ENCODE assay signal across 22 cellular contexts in genomic region chr11:12026331-12027211, GRCh38. TPM values are rescaled to one million over a fixed set of nuclear protein-coding genes. Genes with fewer than 3 reads are reported as not detected.
DNase-seq lines count a peak whose midpoint lies in the region; ATAC-seq and TF ChIP-seq lines count a peak whose summit lies in the region.
"Had no signal": no experiment of that assay in that cellular context is flagged by ENCODE, and none has a peak within 500 bp of the region (broad histone marks: within the 10 kb centered on the region; RNA-seq: fewer than 3 reads in every experiment).

No MANE protein-coding gene starts in this region.

- 90 to 94% methylated on average over 4 of the region's 4 CpGs for WGBS in heart right ventricle, 2 donors

- no peaks in the 10 kb centered on the region for H3K79me2 ChIP-seq in MM.1S (ENCODE audit: low read length)

- H2AFZ ChIP-seq in MM.1S (ENCODE audit: low read length): no peak overlapping the region
- H2AFZ ChIP-seq: GM23338 had no signal

- DNase-seq in SIG-M5 treated with dmso at 0.1 percent for 504 hours (lab: John Stamatoyannopoulos, UW; ENCODE audit: unreplicated experiment): peak; percentile 13
- DNase-seq in SIG-M5 (lab: John Stamatoyannopoulos, UW): no peak
- DNase-seq in MM.1S: peak; percentile 73
- DNase-seq in RPMI8226: peak; percentile 67
- no peak for DNase-seq in DMS114 treated with DMSO at 0.1 percent for 48 hours (lab: John Stamatoyannopoulos, UW; ENCODE audit: unreplicated experiment)
- no peak for DNase-seq in GDM1 (lab: John Stamatoyannopoulos, UW)
- DNase-seq in heart right ventricle: no peak
- DNase-seq in SJCRH30: no peak
- DNase-seq: 8988T; BE2C; CD8-positive, alpha-beta T cell; DMS79; NCI-H1417; NCI-H1930; NCI-H2171; NCI-H446 treated with DMSO at 0.1 percent for 48 hours; Right ventricle myocardium superior had no signal

- H3K9me3 ChIP-seq in MM.1S (replicated peaks; ENCODE audit: insufficient read depth, low read length) (no peaks in the 10 kb centered on the region), heart right ventricle (peaks cover 0 to 15% (median 2%) of the 10 kb centered on the region in 11 donors), SJCRH30 (replicated peaks) (peaks cover 8% of the 10 kb centered on the region; the same call in 1 of the 2 replicates)
- H3K9me3 ChIP-seq: BE2C had no signal

- TF ChIP-seq CTCF in MM.1S (IDR thresholded peaks at IDR 0.05; ENCODE audit: low read length) (no peak), heart right ventricle (IDR thresholded peaks at IDR 0.05) (no peak)

- ATAC-seq in heart right ventricle: no peak
- ATAC-seq: CD8-positive, alpha-beta T cell; GM23338; HCT116; Panc1 had no signal

- no peaks in the 10 kb centered on the region for H3K27me3 ChIP-seq in MM.1S (replicated peaks; ENCODE audit: insufficient read depth, low read length)
- no peaks in the 10 kb centered on the region for H3K27me3 ChIP-seq in heart right ventricle
- H3K27me3 ChIP-seq in SJCRH30: no peaks in the 10 kb centered on the region
- H3K27me3 ChIP-seq: BE2C had no signal

- no peak overlapping the region for H3K4me3 ChIP-seq in MM.1S (ENCODE audit: low read length)
- no peak overlapping the region for H3K4me3 ChIP-seq in heart right ventricle
- no peak overlapping the region for H3K4me3 ChIP-seq in SJCRH30
- H3K4me3 ChIP-seq: GM23338 had no signal

- H4K20me1 ChIP-seq in MM.1S (ENCODE audit: insufficient read depth, low read length): no peaks in the 10 kb centered on the region

- H3F3A ChIP-seq in MM.1S (ENCODE audit: insufficient read depth, low read length): peaks cover 20% of the 10 kb centered on the region

- H3K4me1 ChIP-seq in MM.1S (ENCODE audit: low read length) (peaks cover 22% of the 10 kb centered on the region), heart right ventricle (peaks cover 0 to 15% (median 0%) of the 10 kb centered on the region in 9 donors), SJCRH30 (peaks cover 5% of the 10 kb centered on the region; the same call in 1 of the 2 replicates)
- H3K4me1 ChIP-seq: BE2C had no signal

- intact Hi-C loops in heart right ventricle (cut with DNase I): loop anchor here in 1 of 10 donors (10.0 kb wide), 1 partner anchor 52 kb away; no protein-coding TSS in a partner anchor

- H3K27ac ChIP-seq in MM.1S (ENCODE audit: low read length) (peak overlapping the region; percentile 33; the same call in 1 of the 2 replicates), heart right ventricle (no peak overlapping the region), SJCRH30 (no peak overlapping the region)

- H3K4me2 ChIP-seq in MM.1S (ENCODE audit: low read depth, low read length): peak overlapping the region; percentile 15; the same call in 1 of the 2 replicates
- H3K4me2 ChIP-seq: GM23338 had no signal

- no peaks in the 10 kb centered on the region for H3K9me2 ChIP-seq in MM.1S (replicated peaks; ENCODE audit: insufficient read depth, low read length)

- H3K9ac ChIP-seq in MM.1S (ENCODE audit: low read length): no peak overlapping the region

- H3K36me3 ChIP-seq in MM.1S (replicated peaks; ENCODE audit: insufficient read depth, low read length): no peaks in the 10 kb centered on the region
- no peaks in the 10 kb centered on the region for H3K36me3 ChIP-seq in heart right ventricle
- no peaks in the 10 kb centered on the region for H3K36me3 ChIP-seq in SJCRH30
- H3K36me3 ChIP-seq: BE2C had no signal

RNA-seq across cellular contexts. Expression of gene DKK3, which starts 18.1 kb away (rescaled TPM):
- total RNA-seq in heart right ventricle: 1,000 to 10,000 TPM in 1 of 10 donors, 100 to 1,000 TPM in 9; 314 to 1,034 (median 652) TPM
- polyA plus RNA-seq in heart right ventricle: 100 to 1,000 TPM; 113 to 254 TPM
- total RNA-seq in SJCRH30 (2014; rRNA removed; shearing (Covaris generic)): 11.7 and 13.9 TPM in 2 replicates
- total RNA-seq: HT-29; T-helper 1 cell treated with Interleukin-12 subunit alpha and Interleukin-12 subunit beta and Interleukin-4 antibody, amounts not matched to agents 30 ng/mL and 1 ng/mL, for 36 hours had no signal

Comparison
In these comparisons a context has a peak if more than half of its experiments do, and no peak if none do; other contexts are left out.
1. DNase-seq: peak in SIG-M5 treated with dmso at 0.1 percent for 504 hours (single experiment), MM.1S (single experiment) and RPMI8226 (single experiment); none in SIG-M5 (single experiment), DMS114 treated with DMSO at 0.1 percent for 48 hours (single experiment), GDM1 (single experiment), heart right ventricle (0 of 2) and SJCRH30 (0 of 2).
2. RNA of gene DKK3, which starts 18.1 kb away (total RNA-seq): 314 to 1,034 TPM in heart right ventricle; 11.7 to 13.9 TPM in SJCRH30; every median in the first group is over 10 times any median in the second.